ENCODE assay signal across 12 cellular contexts in genomic region chr3:169085827-169086226, GRCh38.
A peak's percentile ranks its signal among the peaks of the same experiment; 100 is the strongest.
DNase-seq lines count a peak whose midpoint lies in the region; ATAC-seq, FAIRE-seq and TF ChIP-seq lines count a peak whose summit lies in the region.
"Had no signal": no experiment of that assay in that cellular context is flagged by ENCODE, and none has a peak within 500 bp of the region (broad histone marks: within the 10 kb centered on the region; RNA-seq: fewer than 3 reads in every experiment).

No MANE protein-coding gene starts in this region.

- no peak overlapping the region for H3K9ac ChIP-seq in mesendoderm (ENCODE audit: low read length)

- TF ChIP-seq CTCF in LNCaP clone FGC (IDR thresholded peaks at IDR 0.05; ENCODE audit: control insufficient read depth, extremely low read depth, insufficient read depth) = no peak

- H4K8ac ChIP-seq in mesendoderm (ENCODE audit: low read depth, low read length) = no peak overlapping the region

- H4K5ac ChIP-seq in mesendoderm (ENCODE audit: low read length) = no peak overlapping the region

- ATAC-seq in GM19467 (IDR thresholded peaks at IDR 0.05; ENCODE audit: unreplicated experiment) (no peak), HG02852 (IDR thresholded peaks at IDR 0.05; ENCODE audit: unreplicated experiment) (no peak), HG03045 (IDR thresholded peaks at IDR 0.05; ENCODE audit: unreplicated experiment) (no peak)
- ATAC-seq: naive thymus-derived CD8-positive, alpha-beta T cell had no signal

- H2BK5ac ChIP-seq in mesendoderm (ENCODE audit: low read length) = no peak overlapping the region

- H3K23ac ChIP-seq in mesendoderm (ENCODE audit: low read length) = no peak overlapping the region

- no peak overlapping the region for H2AK5ac ChIP-seq in mesendoderm (ENCODE audit: low read length)

- FAIRE-seq in endometrium (lab: Jason Lieb, UNC) = peak; percentile 83

- no peaks in the 10 kb centered on the region for H3K79me2 ChIP-seq in mesendoderm (ENCODE audit: control insufficient read depth, insufficient read depth, low read length)

- H3K4me3 ChIP-seq in LNCaP clone FGC (ENCODE audit: low read depth, low read length) = no peak overlapping the region
- no peak overlapping the region for H3K4me3 ChIP-seq in mesendoderm (ENCODE audit: low read length)

- no peaks in the 10 kb centered on the region for H3K36me3 ChIP-seq in mesendoderm (ENCODE audit: control insufficient read depth, insufficient read depth, low read length)

- no peak overlapping the region for H3K18ac ChIP-seq in mesendoderm (ENCODE audit: low read length)

- no peak overlapping the region for H2BK120ac ChIP-seq in mesendoderm (ENCODE audit: low read depth, low read length)

- no peak overlapping the region for H3K4me2 ChIP-seq in mesendoderm (ENCODE audit: low read length)

- DNase-seq in AG20443 (ENCODE audit: low spot score) (peak; percentile 80), LNCaP clone FGC (ENCODE audit: low read depth) (peak; percentile 3), mesendoderm (peak; percentile 70), NCI-H146 treated with DMSO at 0.1 percent for 48 hours (lab: John Stamatoyannopoulos, UW; ENCODE audit: unreplicated experiment) (no peak)
- DNase-seq: activated CD4-positive, CD25-positive, alpha-beta regulatory T cell; activated naive CD8-positive, alpha-beta T cell treated with anti-CD3 and anti-CD28 coated beads for 36 hours; glutamatergic neuron; naive thymus-derived CD8-positive, alpha-beta T cell had no signal

- no peak overlapping the region for H3K56ac ChIP-seq in mesendoderm (ENCODE audit: low read length)

- no peak overlapping the region for H3K27ac ChIP-seq in mesendoderm (ENCODE audit: low read depth, low read length)

- no peak overlapping the region for H3K4ac ChIP-seq in mesendoderm (ENCODE audit: low read depth, low read length)

- H3K27me3 ChIP-seq in mesendoderm (ENCODE audit: insufficient read depth, low read length, poor library complexity) = no peaks in the 10 kb centered on the region

- no CpG with 5 or more reads among the region's 2 CpGs for WGBS in mesendoderm (ENCODE audit: extremely low coverage, insufficient coverage, low lambda C conversion rate)

- no peak overlapping the region for H2BK15ac ChIP-seq in mesendoderm (replicated peaks; ENCODE audit: low read depth)

- H3K4me1 ChIP-seq in mesendoderm (ENCODE audit: control insufficient read depth, low read depth, low read length) = no peaks in the 10 kb centered on the region

- no peaks in the 10 kb centered on the region for H3K79me1 ChIP-seq in mesendoderm (ENCODE audit: low read length)
